In genomic region chr12:90959538-90960139, GRCh38 we compare ENCODE assay signal across 8 cellular contexts. TPM values are rescaled to one million over a fixed set of nuclear protein-coding genes. Genes with fewer than 3 reads are reported as not detected.
DNase-seq lines count a peak whose midpoint lies in the region; ATAC-seq and TF ChIP-seq lines count a peak whose summit lies in the region.

No MANE protein-coding gene starts in this region.

- peak; percentile 40 for DNase-seq in DMS153 treated with DMSO at 0.1 percent for 48 hours (lab: John Stamatoyannopoulos, UW; ENCODE audit: unreplicated experiment)
- DNase-seq in NCI-H226, result peak; percentile 27
- DNase-seq in kidney epithelial cell (ENCODE audit: low read depth), result no peak
- no peak for DNase-seq in upper lobe of left lung
- DNase-seq in islet precursor cell, result no peak

- no peak overlapping the region for H3K27ac Mint-ChIP-seq in brain

- H3K9me3 ChIP-seq in upper lobe of left lung, result no peaks in the 10 kb centered on the region

- WGBS in upper lobe of left lung, 2 donors, result 3 to 11% methylated on average over 4 of the region's 4 CpGs

- H3K4me1 Mint-ChIP-seq in brain, result peaks cover 9% of the 10 kb centered on the region

- peak; percentile 63 to 76 for TF ChIP-seq CTCF in brain (conservative IDR thresholded peaks at IDR 0.05)
- TF ChIP-seq CTCF in kidney epithelial cell (IDR thresholded peaks at IDR 0.05; ENCODE audit: insufficient read depth, low read length, poor library complexity, severe bottlenecking), result peak; percentile 77
- TF ChIP-seq CTCF in upper lobe of left lung (IDR thresholded peaks at IDR 0.05), result peak; percentile 29 to 62 (median 52)

- no peak for TF ChIP-seq POLR2A in upper lobe of left lung (IDR thresholded peaks at IDR 0.05)

- H3K36me3 ChIP-seq in kidney epithelial cell (ENCODE audit: control insufficient read depth, insufficient read depth, low read length) (no peaks in the 10 kb centered on the region), upper lobe of left lung (no peaks in the 10 kb centered on the region)

- H3K27me3 ChIP-seq in kidney epithelial cell (ENCODE audit: control insufficient read depth, insufficient read depth, low read length), result no peaks in the 10 kb centered on the region
- H3K27me3 ChIP-seq in upper lobe of left lung, result no peaks in the 10 kb centered on the region

- H3K27ac ChIP-seq in upper lobe of left lung, result no peak overlapping the region

- H3K36me3 Mint-ChIP-seq in brain, result no peaks in the 10 kb centered on the region

- no peak for TF ChIP-seq EP300 in upper lobe of left lung (IDR thresholded peaks at IDR 0.05)

- H3K4me3 ChIP-seq in kidney epithelial cell (ENCODE audit: low read depth, low read length) (no peak overlapping the region), upper lobe of left lung (no peak overlapping the region)

- no peaks in the 10 kb centered on the region for H3K4me1 ChIP-seq in upper lobe of left lung

- no peak overlapping the region for H3K4me3 Mint-ChIP-seq in brain

- peak; percentile 94 for ATAC-seq in GM19035 (IDR thresholded peaks at IDR 0.05; ENCODE audit: unreplicated experiment)
- peak; percentile 61 for ATAC-seq in HG03108 (IDR thresholded peaks at IDR 0.05; ENCODE audit: unreplicated experiment)
- ATAC-seq in upper lobe of left lung (ENCODE audit: low FRiP score in 2 of 2), result peak in 1 of 2 donors; percentile 87

- peaks cover 5% of the 10 kb centered on the region for H3K27me3 Mint-ChIP-seq in brain

- no peaks in the 10 kb centered on the region for H3K9me3 Mint-ChIP-seq in brain

RNA-seq across cellular contexts. Expression of gene CCER1, which starts 4.7 kb away (rescaled TPM):
- polyA plus RNA-seq in brain (ENCODE audit: insufficient read depth, low read depth, low replicate concordance), result not detected
- total RNA-seq in kidney epithelial cell (not detected in 2 replicates), upper lobe of left lung (not detected)

RNA-seq across cellular contexts. Expression of gene EPYC, which starts 45.1 kb away (rescaled TPM):
- not detected for polyA plus RNA-seq in brain (ENCODE audit: insufficient read depth, low read depth, low replicate concordance)
- total RNA-seq in kidney epithelial cell, result not detected in 2 replicates
- not detected for total RNA-seq in upper lobe of left lung

Comparison
In these comparisons a context has a peak if more than half of its experiments do, and no peak if none do; other contexts are left out.
1. DNase-seq: peak in DMS153 treated with DMSO at 0.1 percent for 48 hours (single experiment) and NCI-H226 (single experiment); none in kidney epithelial cell (single experiment), upper lobe of left lung (0 of 2) and islet precursor cell (single experiment).
2. Peak in every context shown above with its lines, with median percentiles within 50 percentile points of each other: CTCF ChIP-seq.